9 cellular contexts compared by ENCODE assay signal in genomic region chr18:63237911-63238710, GRCh38.
DNase-seq lines count a peak whose midpoint lies in the region; ATAC-seq and TF ChIP-seq lines count a peak whose summit lies in the region.
"Had no signal": no experiment of that assay in that cellular context is flagged by ENCODE, and none has a peak within 500 bp of the region (broad histone marks: within the 10 kb centered on the region; RNA-seq: fewer than 3 reads in every experiment).

No MANE protein-coding gene starts in this region.

- H3K4me3 ChIP-seq in liver (ENCODE audit: low read depth in 1 of 3, low read length in 3 of 3) (no peak overlapping the region), tibial artery (peak overlapping the region; percentile 24 to 38)

- WGBS in liver = 31% methylated on average over 13 of the region's 13 CpGs

- H3K9me3 ChIP-seq in liver (ENCODE audit: control insufficient read depth in 4 of 4, low read length in 3 of 4) = no peaks in the 10 kb centered on the region
- no peaks in the 10 kb centered on the region for H3K9me3 ChIP-seq in tibial artery

- peaks cover 1 to 18% (median 8%) of the 10 kb centered on the region in 4 donors for H3K4me1 ChIP-seq in liver (ENCODE audit: control insufficient read depth in 4 of 4, insufficient read depth in 4 of 4, low read length in 3 of 4)
- peaks cover 0 to 43% (median 27%) of the 10 kb centered on the region in 4 donors for H3K4me1 ChIP-seq in tibial artery

- no peak overlapping the region for H3K9ac ChIP-seq in liver (ENCODE audit: low read depth in 1 of 2, low read length in 2 of 2)

- no peaks in the 10 kb centered on the region for H3K27me3 Mint-ChIP-seq in activated naive CD4-positive, alpha-beta T cell treated with anti-CD3 and anti-CD28 coated beads, Interleukin-2, amount 50 U/mL, for 24 hours
- H3K27me3 Mint-ChIP-seq in dendritic cell treated with granulocyte-macrophage colony-stimulating factor and Interleukin-4, amounts not matched to agents 40 ng/mL and 50 ng/mL, for 4 days = no peaks in the 10 kb centered on the region

- H3K36me3 Mint-ChIP-seq in activated naive CD4-positive, alpha-beta T cell treated with anti-CD3 and anti-CD28 coated beads, Interleukin-2, amount 50 U/mL, for 24 hours = peaks cover 33% of the 10 kb centered on the region
- H3K36me3 Mint-ChIP-seq in activated naive CD4-positive, alpha-beta T cell treated with anti-CD3 and anti-CD28 coated beads, Interleukin-2, amount 50 U/mL, for 72 hours = peaks cover 40 to 69% of the 10 kb centered on the region in 2 donors
- H3K36me3 Mint-ChIP-seq in dendritic cell treated with granulocyte-macrophage colony-stimulating factor and Interleukin-4, amounts not matched to agents 40 ng/mL and 50 ng/mL, for 4 days (ENCODE audit: low read depth) = no peaks in the 10 kb centered on the region

- no peaks in the 10 kb centered on the region for H3K36me3 ChIP-seq in liver (ENCODE audit: control insufficient read depth in 4 of 4, insufficient read depth in 3 of 4, low read depth in 1 of 4, low read length in 3 of 4)
- no peaks in the 10 kb centered on the region for H3K36me3 ChIP-seq in tibial artery

- no peak overlapping the region for H3K4me3 Mint-ChIP-seq in activated naive CD4-positive, alpha-beta T cell treated with anti-CD3 and anti-CD28 coated beads, Interleukin-2, amount 50 U/mL, for 24 hours
- no peak overlapping the region for H3K4me3 Mint-ChIP-seq in dendritic cell treated with granulocyte-macrophage colony-stimulating factor and Interleukin-4, amounts not matched to agents 40 ng/mL and 50 ng/mL, for 4 days

- H3K27ac ChIP-seq in liver (ENCODE audit: low read depth in 1 of 2, low read length in 2 of 2) (peak overlapping the region; percentile 58 to 68), tibial artery (peak overlapping the region; percentile 80 to 82)

- H3K4me1 Mint-ChIP-seq in activated naive CD4-positive, alpha-beta T cell treated with anti-CD3 and anti-CD28 coated beads, Interleukin-2, amount 50 U/mL, for 24 hours = peaks cover 63% of the 10 kb centered on the region
- H3K4me1 Mint-ChIP-seq in dendritic cell treated with granulocyte-macrophage colony-stimulating factor and Interleukin-4, amounts not matched to agents 40 ng/mL and 50 ng/mL, for 4 days (ENCODE audit: low read depth) = peaks cover 34% of the 10 kb centered on the region

- intact Hi-C loops in dendritic cell treated with granulocyte-macrophage colony-stimulating factor and Interleukin-4, amounts not matched to agents 40 ng/mL and 50 ng/mL, for 4 days (cut with micrococcal nuclease) = loop anchor here (2.0 to 5.0 kb wide), 3 partner anchors 79 to 129 kb away; partner anchors contain the start of genes BCL2 and KDSR
- intact Hi-C loops in tibial artery (cut with DNase I; ENCODE audit: low total_unique reads) = no loop called here

- no peaks in the 10 kb centered on the region for H3K9me3 Mint-ChIP-seq in activated naive CD4-positive, alpha-beta T cell treated with anti-CD3 and anti-CD28 coated beads, Interleukin-2, amount 50 U/mL, for 24 hours
- peaks cover 9 to 19% of the 10 kb centered on the region in 2 donors for H3K9me3 Mint-ChIP-seq in activated naive CD4-positive, alpha-beta T cell treated with anti-CD3 and anti-CD28 coated beads, Interleukin-2, amount 50 U/mL, for 72 hours
- no peaks in the 10 kb centered on the region for H3K9me3 Mint-ChIP-seq in dendritic cell treated with granulocyte-macrophage colony-stimulating factor and Interleukin-4, amounts not matched to agents 40 ng/mL and 50 ng/mL, for 4 days

- peak; percentile 11 to 14 for TF ChIP-seq RAD21 in liver (IDR thresholded peaks at IDR 0.05)

- ATAC-seq in activated naive CD4-positive, alpha-beta T cell treated with anti-CD3 and anti-CD28 coated beads, Interleukin-2, amount 50 U/mL, for 72 hours = no peak
- ATAC-seq in GM21526 (IDR thresholded peaks at IDR 0.05; ENCODE audit: low FRiP score, unreplicated experiment) (no peak), GM21367 (IDR thresholded peaks at IDR 0.05; ENCODE audit: unreplicated experiment) (no peak)

- H3K27me3 ChIP-seq in liver (ENCODE audit: control insufficient read depth in 4 of 4, insufficient read depth in 4 of 4, low read length in 3 of 4) (no peaks in the 10 kb centered on the region), tibial artery (no peaks in the 10 kb centered on the region)

- TF ChIP-seq CTCF in liver (IDR thresholded peaks at IDR 0.05; ENCODE audit: low read depth, low read length, missing input control) (no peak), tibial artery (IDR thresholded peaks at IDR 0.05) (no peak)

- H3K27ac Mint-ChIP-seq in activated naive CD4-positive, alpha-beta T cell treated with anti-CD3 and anti-CD28 coated beads, Interleukin-2, amount 50 U/mL, for 24 hours = peak overlapping the region; percentile 41
- no peak overlapping the region for H3K27ac Mint-ChIP-seq in activated naive CD4-positive, alpha-beta T cell treated with anti-CD3 and anti-CD28 coated beads, Interleukin-2, amount 50 U/mL, for 72 hours
- H3K27ac Mint-ChIP-seq in dendritic cell treated with granulocyte-macrophage colony-stimulating factor and Interleukin-4, amounts not matched to agents 40 ng/mL and 50 ng/mL, for 4 days = peak overlapping the region; percentile 100

- DNase-seq in activated naive CD4-positive, alpha-beta T cell treated with anti-CD3 and anti-CD28 coated beads, Interleukin-2, amount 50 U/mL, for 72 hours (ENCODE audit: low spot score in 2 of 2) = no peak
- DNase-seq in tibial artery = peak in 1 of 2 donors; percentile 74
- DNase-seq in activated naive CD4-positive, alpha-beta T cell treated with Interleukin-2 at 50 U/mL for 16 hours = no peak
- DNase-seq: DND-41 had no signal

TF ChIP-seq in liver, 16 proteins besides CTCF, POLR2A, EP300 and RAD21:
- TF ChIP-seq HNF4A (conservative IDR thresholded peaks at IDR 0.05) = peak in 1 of 2 donors; percentile 20
- peak; percentile 44 for TF ChIP-seq NR2F2 (IDR thresholded peaks at IDR 0.05)
- no peak for TF ChIP-seq FOXA1 (IDR thresholded peaks at IDR 0.05)
- no peak for TF ChIP-seq ATF3 (IDR thresholded peaks at IDR 0.05)
- TF ChIP-seq EGR1 (IDR thresholded peaks at IDR 0.05; ENCODE audit: low read depth in 2 of 2) = no peak
- TF ChIP-seq HNF4G (IDR thresholded peaks at IDR 0.05) = no peak
- TF ChIP-seq ZBTB33 (IDR thresholded peaks at IDR 0.05) = no peak
- TF ChIP-seq TAF1 (conservative IDR thresholded peaks at IDR 0.05) = no peak
- TF ChIP-seq MAX (IDR thresholded peaks at IDR 0.05) = no peak
- TF ChIP-seq RXRA (IDR thresholded peaks at IDR 0.05) = peak; percentile 75 to 77
- TF ChIP-seq REST (IDR thresholded peaks at IDR 0.05) = no peak
- TF ChIP-seq FOXA2 (IDR thresholded peaks at IDR 0.05) = no peak
- no peak for TF ChIP-seq JUND (IDR thresholded peaks at IDR 0.05)
- peak; percentile 51 for TF ChIP-seq SP1 (IDR thresholded peaks at IDR 0.05)
- TF ChIP-seq GABPA (IDR thresholded peaks at IDR 0.05 in 1 of 2, conservative IDR thresholded peaks at IDR 0.05 in 1 of 2) = no peak
- TF ChIP-seq YY1 (IDR thresholded peaks at IDR 0.05) = peak; percentile 41

Comparison
In these comparisons a context has a peak if more than half of its experiments do, and no peak if none do; other contexts are left out.
1. H3K27ac Mint-ChIP-seq: peak in activated naive CD4-positive, alpha-beta T cell treated with anti-CD3 and anti-CD28 coated beads, Interleukin-2, amount 50 U/mL, for 24 hours (single experiment) and dendritic cell treated with granulocyte-macrophage colony-stimulating factor and Interleukin-4, amounts not matched to agents 40 ng/mL and 50 ng/mL, for 4 days (single experiment); none in activated naive CD4-positive, alpha-beta T cell treated with anti-CD3 and anti-CD28 coated beads, Interleukin-2, amount 50 U/mL, for 72 hours (0 of 2).
2. H3K4me3 ChIP-seq: peak in tibial artery (2 of 2); none in liver (0 of 3).